8 cellular contexts compared by ENCODE assay signal in genomic region chr10:124741281-124741921, GRCh38. TPM values are rescaled to one million over a fixed set of nuclear protein-coding genes. Genes with fewer than 3 reads are reported as not detected.
DNase-seq lines count a peak whose midpoint lies in the region; ATAC-seq, FAIRE-seq and TF ChIP-seq lines count a peak whose summit lies in the region.

No MANE protein-coding gene starts in this region.

- peaks cover 44% of the 10 kb centered on the region for H3K27me3 Mint-ChIP-seq in H9 (ENCODE audit: low read depth)

- CTCF ChIA-PET in GM12878 (lab: Yijun Ruan, JAX): interaction anchor here (0.6 to 4.9 kb wide), 42 partner anchors 8 to 1588 kb away, joined by 3 to 319 read pairs (median 7); partner anchors contain the start of genes ABRAXAS2, BUB3, EEF1AKMT2 and LHPP

- H3K23me2 ChIP-seq in H9 (ENCODE audit: insufficient read length, low read depth, low read length, poor library complexity, severe bottlenecking): peaks cover 9% of the 10 kb centered on the region

- no peak overlapping the region for H2BK20ac ChIP-seq in H9 (ENCODE audit: low read depth, low read length, poor library complexity, severe bottlenecking)

- H3K4me3 ChIP-seq in GM12878 (peak overlapping the region; percentile 84), sigmoid colon (peak overlapping the region in 2 of 4 donors; percentile 82)

- peak; percentile 77 for ATAC-seq in GM12878
- ATAC-seq in HG02610 (IDR thresholded peaks at IDR 0.05; ENCODE audit: unreplicated experiment): no peak

- H3K27ac ChIP-seq in H9 (ENCODE audit: insufficient read length, low read depth, low read length): no peak overlapping the region
- peak overlapping the region; percentile 57 for H3K27ac ChIP-seq in GM12878 (ENCODE audit: control insufficient read depth, insufficient read depth)
- H3K27ac ChIP-seq in sigmoid colon: peak overlapping the region; percentile 86 to 94 (median 89)

- TF ChIP-seq POLR2A in GM12878 (IDR thresholded peaks at IDR 0.05; ENCODE audit: low read depth, low read length) (no peak), sigmoid colon (IDR thresholded peaks at IDR 0.05) (no peak)

- TF ChIP-seq EP300 in GM12878 (IDR thresholded peaks at IDR 0.05; ENCODE audit: borderline replicate concordance in 1 of 2, control insufficient read depth in 1 of 2, low read depth in 2 of 2, low read length in 2 of 2): no peak
- no peak for TF ChIP-seq EP300 in sigmoid colon (IDR thresholded peaks at IDR 0.05)

- H2BK5ac ChIP-seq in H9 (ENCODE audit: insufficient read length, low read length): no peak overlapping the region

- H3K36me3 ChIP-seq in GM12878 (ENCODE audit: control insufficient read depth in 2 of 2, insufficient read depth in 2 of 2, low read length in 1 of 2): no peaks in the 10 kb centered on the region; a peak in 1 of 4 replicates
- H3K36me3 ChIP-seq in sigmoid colon: no peaks in the 10 kb centered on the region

- H2AFZ ChIP-seq in H9 (ENCODE audit: low read length): no peak overlapping the region
- peak overlapping the region; percentile 39; the same call in 1 of the 2 replicates for H2AFZ ChIP-seq in GM12878 (ENCODE audit: control insufficient read depth, low read depth, low read length)

- H3K27me3 ChIP-seq in H9 (ENCODE audit: insufficient read depth, low read length): peaks cover 6% of the 10 kb centered on the region; the same call in 1 of the 2 replicates
- no peaks in the 10 kb centered on the region for H3K27me3 ChIP-seq in GM12878 (replicated peaks in 1 of 2; ENCODE audit: control insufficient read depth in 2 of 2, insufficient read depth in 2 of 2, low read length in 1 of 2)
- no peaks in the 10 kb centered on the region for H3K27me3 ChIP-seq in sigmoid colon

- H3K18ac ChIP-seq in H9 (ENCODE audit: insufficient read length, low read depth, low read length): no peak overlapping the region

- H4K20me1 ChIP-seq in H9 (ENCODE audit: control insufficient read depth, insufficient read depth, insufficient read length) (no peaks in the 10 kb centered on the region), GM12878 (ENCODE audit: control insufficient read depth, insufficient read depth) (no peaks in the 10 kb centered on the region; the same call in 1 of the 2 replicates)

- H2AK5ac ChIP-seq in H9 (ENCODE audit: insufficient read length, low read length): no peak overlapping the region

- H2BK12ac ChIP-seq in H9 (ENCODE audit: insufficient read length, low read depth, low read length): no peak overlapping the region

- no peaks in the 10 kb centered on the region; a peak in 1 of 7 replicates for H3K36me3 Mint-ChIP-seq in H9 (ENCODE audit: insufficient read depth in 1 of 3, low read depth in 3 of 3)

- SMC1A ChIA-PET in GM12878 (lab: Charles Lee; ENCODE audit: uncharacterized antibody, unreplicated experiment): interaction anchor here (0.6 to 8.0 kb wide), 45 partner anchors 8 to 324 kb away, joined by 3 to 351 read pairs (median 6); partner anchors contain the start of gene ABRAXAS2

- peak; percentile 54 for FAIRE-seq in GM12878 (lab: Jason Lieb, UNC)

- no peak overlapping the region; a peak in 2 of 7 replicates for H3K27ac Mint-ChIP-seq in H9

- POLR2A ChIA-PET in GM12878 (lab: Charles Lee): interaction anchor here (0.9 to 4.9 kb wide), 13 partner anchors 8 to 200 kb away, joined by 3 to 134 read pairs (median 4); no protein-coding TSS in a partner anchor

- no CpG with 5 or more reads among the region's 13 CpGs for WGBS in H9 (ENCODE audit: extremely low coverage, insufficient read length, low lambda C conversion rate)
- WGBS in GM12878 (ENCODE audit: insufficient coverage, insufficient replicate concordance, low lambda C conversion rate, missing lambda C conversion rate): 4% methylated on average over 13 of the region's 13 CpGs
- 8 to 20% methylated on average over 13 of the region's 13 CpGs for WGBS in sigmoid colon, 2 donors

- no peak overlapping the region for H4K8ac ChIP-seq in H9 (replicated peaks; ENCODE audit: insufficient read length, low read depth, low read length)

- H3K4me1 Mint-ChIP-seq in H9: peaks cover 69 to 73% of the 10 kb centered on the region in 2 experiments

- no peak overlapping the region for H3K23ac ChIP-seq in H9 (ENCODE audit: insufficient read length, low read depth, low read length)

- no peak overlapping the region for H3K14ac ChIP-seq in H9 (ENCODE audit: insufficient read depth, low read length)

- no peak overlapping the region for H3K4ac ChIP-seq in H9 (ENCODE audit: low read depth, low read length)

- peak; percentile 86 for TF ChIP-seq RAD21 in GM12878 (IDR thresholded peaks at IDR 0.05; ENCODE audit: insufficient read depth, low read depth, low read length)

- no peak overlapping the region for H4K5ac ChIP-seq in H9 (ENCODE audit: insufficient read length, low read depth, low read length)

- in situ Hi-C loops in GM12878 (cut with MboI): loop anchor here (5.0 kb wide), 1 partner anchor 204 kb away; no protein-coding TSS in a partner anchor

- H3K9me3 Mint-ChIP-seq in H9: no peaks in the 10 kb centered on the region

- H4K91ac ChIP-seq in H9 (ENCODE audit: insufficient read length, low read depth, low read length): no peak overlapping the region

- RAD21 ChIA-PET in GM12878 (lab: Charles Lee; ENCODE audit: unreplicated experiment): interaction anchor here (0.7 to 8.2 kb wide), 51 partner anchors 8 to 268 kb away, joined by 3 to 360 read pairs (median 6); partner anchors contain the start of genes ABRAXAS2 and EEF1AKMT2

- H3T11ph ChIP-seq in H9 (ENCODE audit: low read length): no peak overlapping the region

- DNase-seq in GM03348 (ENCODE audit: low spot score): peak; percentile 89
- peak; percentile 85 for DNase-seq in H9
- DNase-seq in NAMALWA (ENCODE audit: low spot score): peak; percentile 93
- DNase-seq in T-helper 22 cell (ENCODE audit: low read depth): peak; percentile 49
- DNase-seq in GM12878 (ENCODE audit: low read depth, low spot score): no peak
- peak; percentile 74 to 92 for DNase-seq in hippocampal formation (lab: John Stamatoyannopoulos, UW)
- DNase-seq in sigmoid colon: peak; percentile 92

- no peak overlapping the region for H3K56ac ChIP-seq in H9 (ENCODE audit: insufficient read length, low read depth, low read length)

- H3K9ac ChIP-seq in H9 (ENCODE audit: extremely low read depth, insufficient read length, low read length) (no peak overlapping the region), GM12878 (ENCODE audit: control insufficient read depth, insufficient read depth, low read length) (peak overlapping the region; percentile 52)

- H3K79me2 ChIP-seq in H9 (ENCODE audit: insufficient read depth, low read length): no peaks in the 10 kb centered on the region; the same call in 1 of the 2 replicates
- H3K79me2 ChIP-seq in GM12878 (ENCODE audit: control insufficient read depth, insufficient read depth, low read length): peaks cover 47% of the 10 kb centered on the region

- no peak overlapping the region for H2BK15ac ChIP-seq in H9 (ENCODE audit: low read depth, low read length)

- BruUV-seq in GM12878 (replicated peaks; lab: Mats Ljungman, UMichigan): no TSS peak

- no peaks in the 10 kb centered on the region for H3K79me1 ChIP-seq in H9 (ENCODE audit: insufficient read depth, low read depth, low read length, poor library complexity, severe bottlenecking)

- H3K4me1 ChIP-seq in H9 (ENCODE audit: insufficient read depth, low read length) (peaks cover 18% of the 10 kb centered on the region; the same call in 1 of the 2 replicates), GM12878 (ENCODE audit: control insufficient read depth, insufficient read depth, low read length) (peaks cover 48% of the 10 kb centered on the region), sigmoid colon (peaks cover 0 to 82% (median 76%) of the 10 kb centered on the region in 4 donors)

- H3K9me3 ChIP-seq in H9 (ENCODE audit: control insufficient read depth, low read depth, low read length) (no peaks in the 10 kb centered on the region), GM12878 (replicated peaks; ENCODE audit: control insufficient read depth, insufficient read depth, low read length) (no peaks in the 10 kb centered on the region), sigmoid colon (no peaks in the 10 kb centered on the region)

- no peak overlapping the region for H2BK120ac ChIP-seq in H9 (ENCODE audit: low read depth, low read length, poor library complexity, severe bottlenecking)

- TF ChIP-seq CTCF in H9 (conservative IDR thresholded peaks at IDR 0.05) (peak; percentile 91), GM12878 (IDR thresholded peaks at IDR 0.05 in 2 of 3, conservative IDR thresholded peaks at IDR 0.05 in 1 of 3; ENCODE audit: control insufficient read depth in 2 of 3, extremely low read depth in 1 of 3, insufficient read depth in 1 of 3, low read depth in 3 of 3, low read length in 3 of 3) (peak; percentile 81 to 91 (median 88); a peak in 5 of 6 replicates), sigmoid colon (IDR thresholded peaks at IDR 0.05) (peak; percentile 84 to 96 (median 90))

- H3K4me2 ChIP-seq in H9 (ENCODE audit: insufficient read depth, insufficient read length, low read length) (no peak overlapping the region), GM12878 (ENCODE audit: control insufficient read depth, insufficient read depth) (peak overlapping the region; percentile 48)

- H3K4me3 Mint-ChIP-seq in H9: peak overlapping the region in 1 of 2 experiments; percentile 54; a peak in 3 of 5 replicates

- intact Hi-C loops in GM12878 (cut with micrococcal nuclease; ENCODE audit: unreplicated experiment): loop anchor here (1.0 to 10.0 kb wide), 10 partner anchors 22 to 747 kb away; no protein-coding TSS in a partner anchor
- intact Hi-C loops in sigmoid colon (cut with DNase I): loop anchor here (1.0 to 10.0 kb wide), 7 partner anchors 39 to 324 kb away; partner anchors contain the start of genes EEF1AKMT2 and OAT

RNA-seq across cellular contexts. Expression of gene FAM53B, which starts 2.8 kb away (rescaled TPM):
- total RNA-seq in H9 (2021) (10.6 and 11.5 TPM in 2 replicates), GM12878 (2014; rRNA removed) (20.6 and 26.3 TPM in 2 replicates), GM12878 (2014; rRNA removed; fragmentation: Illumina TruSeq; extraction: Trizol) (9.8 and 12.2 TPM in 2 replicates), GM12878 (2021) (25.2 and 26.1 TPM in 2 replicates), sigmoid colon (10 to 100 TPM; 32.3 to 36.6 (median 34.4) TPM)
- 50.5 and 56.5 TPM in 2 replicates for total RNA-seq in GM12878 (2013; cell fraction: nucleolus; rRNA removed)
- polyA plus RNA-seq in GM12878 (2011; ENCODE audit: low read depth): 3.7 TPM
- polyA plus RNA-seq in GM12878 (2011; rRNA removed) (6.3 and 8.6 TPM in 2 replicates), GM12878 (2014; fragmentation: Illumina TruSeq; extraction: Trizol) (2.7 and 6.5 TPM in 2 replicates), GM12878 (2014; fragmentation: Nextera tagmentation; extraction: Ambion mirVana) (under 1 TPM; 0.05 to 0.16 TPM), GM12878 (2014; rRNA removed) (14.8 and 15.6 TPM in 2 replicates), GM12878 (2016; fragmentation: Nextera tagmentation; extraction: Ambion mirVana) (1 to 10 TPM; 4.9 to 7.7 TPM), sigmoid colon (10 to 100 TPM in 2 of 3 donors, 1 to 10 TPM in 1; 9.6 to 36.4 (median 12.0) TPM)
- 10.5 and 14.4 TPM in 2 replicates for polyA plus RNA-seq in GM12878 (2011; cell fraction: cytosol; rRNA removed)
- 14.4 and 19.5 TPM in 2 replicates for polyA plus RNA-seq in GM12878 (2011; cell fraction: nucleus; rRNA removed)
- polyA plus RNA-seq in GM12878 (2012): 7.8 and 8.4 TPM in 2 replicates
- polyA minus RNA-seq in GM12878 (2011; rRNA and poly(A)+ RNA removed): 15.6 and 28.6 TPM in 2 replicates
- polyA minus RNA-seq in GM12878 (2011; cell fraction: cytosol; rRNA and poly(A)+ RNA removed): 13.3 and 14.2 TPM in 2 replicates
- polyA minus RNA-seq in GM12878 (2011; cell fraction: nucleus; rRNA and poly(A)+ RNA removed): 11.6 and 25.5 TPM in 2 replicates

RNA-seq across cellular contexts. Expression of gene EEF1AKMT2, which starts 50.3 kb away (rescaled TPM):
- total RNA-seq in H9 (2021): 17.8 and 19.0 TPM in 2 replicates
- 74.3 and 77.7 TPM in 2 replicates for total RNA-seq in GM12878 (2013; cell fraction: nucleolus; rRNA removed)
- total RNA-seq in GM12878 (2014; rRNA removed): 22.2 and 25.1 TPM in 2 replicates
- total RNA-seq in GM12878 (2014; rRNA removed; fragmentation: Illumina TruSeq; extraction: Trizol): 23.8 and 26.2 TPM in 2 replicates
- 18.2 and 21.8 TPM in 2 replicates for total RNA-seq in GM12878 (2021)
- polyA plus RNA-seq in GM12878 (2011; ENCODE audit: low read depth): 11.8 TPM
- 24.9 and 43.1 TPM in 2 replicates for polyA plus RNA-seq in GM12878 (2011; rRNA removed)
- 9.6 and 11.9 TPM in 2 replicates for polyA plus RNA-seq in GM12878 (2011; cell fraction: cytosol; rRNA removed)
- 10.8 and 12.3 TPM in 2 replicates for polyA plus RNA-seq in GM12878 (2011; cell fraction: nucleus; rRNA removed)
- 18.8 and 21.5 TPM in 2 replicates for polyA plus RNA-seq in GM12878 (2012)
- 22.4 and 27.1 TPM in 2 replicates for polyA plus RNA-seq in GM12878 (2014; fragmentation: Illumina TruSeq; extraction: Trizol)
- 10 to 100 TPM in 1 of 2 experiments, 1 to 10 TPM in 1; 9.1 to 12.9 TPM for polyA plus RNA-seq in GM12878 (2014; fragmentation: Nextera tagmentation; extraction: Ambion mirVana)
- 18.1 and 22.1 TPM in 2 replicates for polyA plus RNA-seq in GM12878 (2014; rRNA removed)
- 10 to 100 TPM; 26.2 to 29.3 TPM for polyA plus RNA-seq in GM12878 (2016; fragmentation: Nextera tagmentation; extraction: Ambion mirVana)
- 7.2 and 12.3 TPM in 2 replicates for polyA minus RNA-seq in GM12878 (2011; rRNA and poly(A)+ RNA removed)
- polyA minus RNA-seq in GM12878 (2011; cell fraction: cytosol; rRNA and poly(A)+ RNA removed): 3.7 and 5.9 TPM in 2 replicates
- 14.4 and 19.8 TPM in 2 replicates for polyA minus RNA-seq in GM12878 (2011; cell fraction: nucleus; rRNA and poly(A)+ RNA removed)
- total RNA-seq in sigmoid colon: 10 to 100 TPM in 3 of 4 donors, 1 to 10 TPM in 1; 10.0 to 19.7 (median 15.5) TPM
- polyA plus RNA-seq in sigmoid colon: 10 to 100 TPM; 11.0 to 15.7 (median 15.6) TPM
